Comparison of ENCODE assay signal across 33 cellular contexts in the genomic region with DNA sequence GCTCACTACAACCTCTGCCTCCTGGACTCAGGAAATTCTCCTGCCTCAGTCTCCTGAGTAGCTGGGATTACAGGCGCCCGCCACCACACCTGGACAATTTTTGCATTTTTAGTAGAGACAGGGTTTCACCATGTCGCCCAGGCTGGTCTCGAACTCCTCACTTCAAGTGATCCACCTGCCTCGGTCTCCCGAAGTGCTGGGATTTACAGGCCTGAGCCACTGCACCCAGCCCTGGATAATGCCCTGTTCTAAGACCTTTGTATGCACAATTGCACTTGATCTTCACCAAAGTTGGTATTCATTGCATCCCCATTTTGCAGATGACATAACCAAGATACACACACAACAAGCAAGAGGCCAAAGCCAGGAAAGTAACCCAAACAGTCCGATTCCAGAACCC.
"Had no signal": no experiment of that assay in that cellular context is flagged by ENCODE, and none has a peak within 500 bp of the region (broad histone marks: within the 10 kb centered on the region; RNA-seq: fewer than 3 reads in every experiment).

No MANE protein-coding gene starts in this region.

- DNase-seq: activated CD4-positive, alpha-beta T cell treated with anti-CD3 and anti-CD28 coated beads, Interleukin-2, amount 10 ng/mL, durations not matched to agents 24 days and 14 days; activated CD4-positive, alpha-beta T cell treated with anti-CD3 and anti-CD28 coated beads, Interleukin-2, amount 50 U/mL, for 4 hours; activated CD4-positive, CD25-positive, alpha-beta regulatory T cell; activated CD8-positive, alpha-beta T cell treated with anti-CD3 and anti-CD28 coated beads for 36 hours; activated naive CD4-positive, alpha-beta T cell; activated naive CD4-positive, alpha-beta T cell treated with anti-CD3 and anti-CD28 coated beads, Interleukin-2, amount 50 U/mL, for 16 hours; activated naive CD8-positive, alpha-beta T cell treated with anti-CD3 and anti-CD28 coated beads for 36 hours; activated T-cell treated with anti-CD3 and anti-CD28 coated beads, Interleukin-2, amount 50 U/mL, for 1 hour; amniotic stem cell; MM.1S; MV-4-11; NCI-H1092; NCI-H1436 treated with DMSO at 0.1 percent for 48 hours; NCI-H1694 treated with DMSO at 0.1 percent for 48 hours; NCI-H2029 treated with DMSO at 0.1 percent for 48 hours; NCI-H2107; NCI-H2171; NCI-H510A; NCI-H526; NCI-H748 treated with DMSO at 0.1 percent for 48 hours; NK-92 treated with Interleukin-12 subunit alpha and Interleukin-12 subunit beta, amount 100 ng/mL, for 24 hours; PC-3; RPMI8226; SIG-M5; T-cell; T-helper 2 cell; T-helper 9 cell; WERI-Rb-1 had no signal

- ATAC-seq: activated CD8-positive, alpha-beta T cell treated with anti-CD3 and anti-CD28 coated beads for 36 hours; PC-3; Right ventricle myocardium inferior; SK-N-SH treated with all-trans-retinoic acid at 6 μM for 48 hours; T-cell had no signal

- H3K36me3 ChIP-seq: cardiac muscle cell, Peyer's patch, WERI-Rb-1 had no signal

- H3K27ac ChIP-seq: cardiac muscle cell, KMS-11, Peyer's patch, WERI-Rb-1 had no signal

- H3K4me3 ChIP-seq: cardiac muscle cell, Peyer's patch had no signal

- H3K27me3 ChIP-seq: cardiac muscle cell, Peyer's patch had no signal
